Comparison of ENCODE assay signal across 1 cellular context in the genomic region with DNA sequence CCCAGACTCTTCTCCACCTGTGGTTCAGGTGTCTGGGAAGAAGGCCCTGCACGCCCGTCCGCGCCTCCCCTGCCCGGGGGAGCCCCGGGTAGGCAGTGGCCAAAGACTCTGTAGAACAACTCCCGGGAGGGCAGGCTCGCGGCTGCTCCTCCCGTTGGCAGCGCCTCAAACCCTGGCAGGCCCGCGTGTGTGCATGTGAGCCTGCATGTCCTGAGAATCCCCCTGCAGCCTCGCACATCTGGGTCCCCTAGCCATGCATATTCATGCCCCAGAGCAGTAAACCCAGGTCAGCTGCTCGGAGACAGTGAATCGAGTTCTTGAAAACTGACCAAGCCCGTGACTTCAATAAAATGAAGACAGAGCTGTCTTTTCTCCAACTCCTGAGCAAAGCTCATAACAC.
TF ChIP-seq lines count a peak whose summit lies in the region.

No MANE protein-coding gene starts in this region.

TF ChIP-seq in liver, 16 proteins besides CTCF, POLR2A, EP300 and RAD21 (continued from another document):
- TF ChIP-seq, protein P1, sequence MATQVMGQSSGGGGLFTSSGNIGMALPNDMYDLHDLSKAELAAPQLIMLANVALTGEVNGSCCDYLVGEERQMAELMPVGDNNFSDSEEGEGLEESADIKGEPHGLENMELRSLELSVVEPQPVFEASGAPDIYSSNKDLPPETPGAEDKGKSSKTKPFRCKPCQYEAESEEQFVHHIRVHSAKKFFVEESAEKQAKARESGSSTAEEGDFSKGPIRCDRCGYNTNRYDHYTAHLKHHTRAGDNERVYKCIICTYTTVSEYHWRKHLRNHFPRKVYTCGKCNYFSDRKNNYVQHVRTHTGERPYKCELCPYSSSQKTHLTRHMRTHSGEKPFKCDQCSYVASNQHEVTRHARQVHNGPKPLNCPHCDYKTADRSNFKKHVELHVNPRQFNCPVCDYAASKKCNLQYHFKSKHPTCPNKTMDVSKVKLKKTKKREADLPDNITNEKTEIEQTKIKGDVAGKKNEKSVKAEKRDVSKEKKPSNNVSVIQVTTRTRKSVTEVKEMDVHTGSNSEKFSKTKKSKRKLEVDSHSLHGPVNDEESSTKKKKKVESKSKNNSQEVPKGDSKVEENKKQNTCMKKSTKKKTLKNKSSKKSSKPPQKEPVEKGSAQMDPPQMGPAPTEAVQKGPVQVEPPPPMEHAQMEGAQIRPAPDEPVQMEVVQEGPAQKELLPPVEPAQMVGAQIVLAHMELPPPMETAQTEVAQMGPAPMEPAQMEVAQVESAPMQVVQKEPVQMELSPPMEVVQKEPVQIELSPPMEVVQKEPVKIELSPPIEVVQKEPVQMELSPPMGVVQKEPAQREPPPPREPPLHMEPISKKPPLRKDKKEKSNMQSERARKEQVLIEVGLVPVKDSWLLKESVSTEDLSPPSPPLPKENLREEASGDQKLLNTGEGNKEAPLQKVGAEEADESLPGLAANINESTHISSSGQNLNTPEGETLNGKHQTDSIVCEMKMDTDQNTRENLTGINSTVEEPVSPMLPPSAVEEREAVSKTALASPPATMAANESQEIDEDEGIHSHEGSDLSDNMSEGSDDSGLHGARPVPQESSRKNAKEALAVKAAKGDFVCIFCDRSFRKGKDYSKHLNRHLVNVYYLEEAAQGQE (IDR thresholded peaks at IDR 0.05) = no peak
- TF ChIP-seq HNF4G (IDR thresholded peaks at IDR 0.05) = no peak
- no peak for TF ChIP-seq YY1 (IDR thresholded peaks at IDR 0.05)
- no peak for TF ChIP-seq GABPA (IDR thresholded peaks at IDR 0.05 in 1 of 2, conservative IDR thresholded peaks at IDR 0.05 in 1 of 2)
- no peak for TF ChIP-seq TAF1 (conservative IDR thresholded peaks at IDR 0.05)
- TF ChIP-seq, protein P2, sequence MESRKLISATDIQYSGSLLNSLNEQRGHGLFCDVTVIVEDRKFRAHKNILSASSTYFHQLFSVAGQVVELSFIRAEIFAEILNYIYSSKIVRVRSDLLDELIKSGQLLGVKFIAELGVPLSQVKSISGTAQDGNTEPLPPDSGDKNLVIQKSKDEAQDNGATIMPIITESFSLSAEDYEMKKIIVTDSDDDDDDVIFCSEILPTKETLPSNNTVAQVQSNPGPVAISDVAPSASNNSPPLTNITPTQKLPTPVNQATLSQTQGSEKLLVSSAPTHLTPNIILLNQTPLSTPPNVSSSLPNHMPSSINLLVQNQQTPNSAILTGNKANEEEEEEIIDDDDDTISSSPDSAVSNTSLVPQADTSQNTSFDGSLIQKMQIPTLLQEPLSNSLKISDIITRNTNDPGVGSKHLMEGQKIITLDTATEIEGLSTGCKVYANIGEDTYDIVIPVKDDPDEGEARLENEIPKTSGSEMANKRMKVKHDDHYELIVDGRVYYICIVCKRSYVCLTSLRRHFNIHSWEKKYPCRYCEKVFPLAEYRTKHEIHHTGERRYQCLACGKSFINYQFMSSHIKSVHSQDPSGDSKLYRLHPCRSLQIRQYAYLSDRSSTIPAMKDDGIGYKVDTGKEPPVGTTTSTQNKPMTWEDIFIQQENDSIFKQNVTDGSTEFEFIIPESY (IDR thresholded peaks at IDR 0.05) = no peak
- no peak for TF ChIP-seq FOXA1 (IDR thresholded peaks at IDR 0.05)
- TF ChIP-seq RXRA (IDR thresholded peaks at IDR 0.05) = no peak
